12 cellular contexts compared by ENCODE assay signal in the genomic region with DNA sequence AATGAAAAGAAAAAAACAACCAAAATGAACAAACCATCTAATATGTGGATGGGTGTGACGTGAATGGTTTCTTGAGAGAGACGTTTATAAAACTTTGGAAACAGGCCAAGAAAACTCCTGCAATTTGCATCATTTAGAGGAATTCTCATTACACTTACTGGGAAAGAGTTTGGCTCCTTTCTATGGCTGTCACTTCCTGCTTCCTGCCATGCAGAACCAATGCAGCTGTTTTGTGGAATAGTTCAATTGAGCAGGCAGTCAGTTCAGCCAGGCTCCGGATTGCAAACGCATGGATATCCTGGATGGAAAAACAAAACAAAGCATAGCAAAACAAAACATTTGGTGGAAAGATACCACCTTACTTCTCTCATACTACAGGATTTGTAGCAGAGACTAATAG. TPM values are rescaled to one million over a fixed set of nuclear protein-coding genes. Genes with fewer than 3 reads are reported as not detected.
DNase-seq lines count a peak whose midpoint lies in the region; ATAC-seq and TF ChIP-seq lines count a peak whose summit lies in the region.
"Had no signal": no experiment of that assay in that cellular context is flagged by ENCODE, and none has a peak within 500 bp of the region (broad histone marks: within the 10 kb centered on the region; RNA-seq: fewer than 3 reads in every experiment).

No MANE protein-coding gene starts in this region.

- TF ChIP-seq POLR2A in esophagus squamous epithelium (IDR thresholded peaks at IDR 0.05) (no peak), stomach (IDR thresholded peaks at IDR 0.05) (no peak), erythroblast (IDR thresholded peaks at IDR 0.05; ENCODE audit: low read length) (no peak)

- WGBS in esophagus squamous epithelium, 2 donors = 55 to 60% methylated on average over 4 of the region's 4 CpGs
- WGBS in stomach, 5 donors = 55 to 67% (median 61%) methylated on average over 4 of the region's 4 CpGs

- DNase-seq in NCI-H69 (lab: John Stamatoyannopoulos, UW) (peak; percentile 15), esophagus squamous epithelium (lab: John Stamatoyannopoulos, UW) (no peak), left lung (no peak), stomach (no peak), dedifferentiated amniotic fluid mesenchymal stem cell (ENCODE audit: extremely low spot score) (no peak), erythroblast (lab: John Stamatoyannopoulos, UW) (no peak)
- no peak for DNase-seq in stimulated activated naive CD8-positive, alpha-beta T cell treated with anti-CD3 and anti-CD28 coated beads, Interleukin-15, Interleukin-2, amounts not matched to agents 100 U/mL and 50 U/mL, for 24 hours
- DNase-seq: activated CD4-positive, alpha-beta T cell treated with anti-CD3 and anti-CD28 coated beads for 4 hours; PC-9 had no signal

- peak overlapping the region in 3 of 4 donors; percentile 40 to 83 (median 75) for H3K27ac ChIP-seq in esophagus squamous epithelium
- H3K27ac ChIP-seq in left lung = peak overlapping the region; percentile 65 to 66
- H3K27ac ChIP-seq in stomach = peak overlapping the region in 4 of 5 donors; percentile 35 to 71 (median 60)
- H3K27ac ChIP-seq: BLaER1 treated with 17β-estradiol and CSF1 and Interleukin-3, amounts not matched to agents 10 nM and 100 nM; PC-9 had no signal

- no peaks in the 10 kb centered on the region for H3K9me3 ChIP-seq in esophagus squamous epithelium
- H3K9me3 ChIP-seq in left lung = no peaks in the 10 kb centered on the region
- no peaks in the 10 kb centered on the region for H3K9me3 ChIP-seq in stomach

- TF ChIP-seq EP300 in stomach (IDR thresholded peaks at IDR 0.05) = no peak

- ATAC-seq in left lung (peak; percentile 75), GM18909 (IDR thresholded peaks at IDR 0.05; ENCODE audit: poor library complexity, unreplicated experiment) (no peak)
- no peak for ATAC-seq in stimulated activated naive CD8-positive, alpha-beta T cell treated with anti-CD3 and anti-CD28 coated beads, Interleukin-15, Interleukin-2, amounts not matched to agents 100 U/mL and 50 U/mL, for 24 hours
- ATAC-seq: activated T-helper 17 cell treated with anti-CD3 and anti-CD28 coated beads, Interleukin-2, amount 50 U/mL, for 72 hours had no signal

- intact Hi-C loops in esophagus squamous epithelium (cut with DNase I) = no loop called here
- intact Hi-C loops in left lung (cut with DNase I) = no loop called here
- intact Hi-C loops in stomach (cut with DNase I; ENCODE audit: low total_unique reads) = no loop called here

- H3K36me3 ChIP-seq in esophagus squamous epithelium (peaks cover 0 to 51% (median 6%) of the 10 kb centered on the region in 3 donors), left lung (peaks cover 0 to 35% of the 10 kb centered on the region in 2 donors), stomach (peaks cover 5 to 58% (median 50%) of the 10 kb centered on the region in 4 donors)

- peaks cover 0 to 10% (median 0%) of the 10 kb centered on the region in 3 donors for H3K4me1 ChIP-seq in esophagus squamous epithelium
- peaks cover 0 to 13% of the 10 kb centered on the region in 2 donors for H3K4me1 ChIP-seq in left lung
- H3K4me1 ChIP-seq in stomach = no peaks in the 10 kb centered on the region
- H3K4me1 ChIP-seq: BLaER1 treated with 17β-estradiol and CSF1 and Interleukin-3, amounts not matched to agents 10 nM and 100 nM had no signal

- H3K4me3 ChIP-seq in esophagus squamous epithelium = peak overlapping the region in 1 of 4 donors; percentile 13
- H3K4me3 ChIP-seq in left lung = no peak overlapping the region
- H3K4me3 ChIP-seq in stomach = no peak overlapping the region
- H3K4me3 ChIP-seq: BLaER1 treated with 17β-estradiol and CSF1 and Interleukin-3, amounts not matched to agents 10 nM and 100 nM; PC-9 had no signal

- TF ChIP-seq CTCF in esophagus squamous epithelium (IDR thresholded peaks at IDR 0.05) (no peak), left lung (IDR thresholded peaks at IDR 0.05) (no peak), stomach (IDR thresholded peaks at IDR 0.05) (no peak)

- H3K27me3 ChIP-seq in esophagus squamous epithelium = no peaks in the 10 kb centered on the region
- H3K27me3 ChIP-seq in left lung = no peaks in the 10 kb centered on the region
- no peaks in the 10 kb centered on the region for H3K27me3 ChIP-seq in stomach
- H3K27me3 ChIP-seq: BLaER1 treated with 17β-estradiol and CSF1 and Interleukin-3, amounts not matched to agents 10 nM and 100 nM had no signal

RNA-seq across cellular contexts. Expression of a gene that starts 36.6 kb away (rescaled TPM):
- total RNA-seq in esophagus squamous epithelium (10 to 100 TPM in 3 of 4 donors, 1 to 10 TPM in 1; 6.2 to 22.1 (median 19.5) TPM), left lung (10 to 100 TPM; 35.3 to 35.4 TPM), stomach (10 to 100 TPM in 3 of 5 donors, 1 to 10 TPM in 2; 4.9 to 25.9 (median 21.7) TPM)
- polyA plus RNA-seq in stomach = 10 to 100 TPM in 2 of 3 donors, 1 to 10 TPM in 1; 5.4 to 12.4 (median 10.1) TPM

RNA-seq across cellular contexts. Expression of a gene that starts 36.7 kb away (rescaled TPM):
- total RNA-seq in esophagus squamous epithelium (10 to 100 TPM; 29.0 to 58.1 (median 45.5) TPM), left lung (10 to 100 TPM; 34.3 to 35.5 TPM), stomach (10 to 100 TPM in 3 of 5 donors, under 1 TPM in 2; 0.29 to 70.7 (median 22.7) TPM)
- 1 to 10 TPM; 1.4 to 6.9 (median 4.2) TPM for polyA plus RNA-seq in stomach
